15 cellular contexts compared by ENCODE assay signal in genomic region chr4:24094726-24095125, GRCh38.
A peak's percentile ranks its signal among the peaks of the same experiment; 100 is the strongest.
DNase-seq lines count a peak whose midpoint lies in the region; ATAC-seq and TF ChIP-seq lines count a peak whose summit lies in the region.
"Had no signal": no experiment of that assay in that cellular context is flagged by ENCODE, and none has a peak within 500 bp of the region (broad histone marks: within the 10 kb centered on the region; RNA-seq: fewer than 3 reads in every experiment).

No MANE protein-coding gene starts in this region.

- TF ChIP-seq CTCF in fibroblast of mammary gland (conservative IDR thresholded peaks at IDR 0.05; ENCODE audit: control insufficient read depth, insufficient read depth, low read depth, low read length): no peak

- ATAC-seq in left lobe of liver: no peak
- ATAC-seq: CD8-positive, alpha-beta T cell; HepG2 had no signal

- H3K4me3 ChIP-seq in fibroblast of mammary gland (ENCODE audit: control insufficient read depth, low read depth, low read length) (no peak overlapping the region), skeletal muscle cell (ENCODE audit: low read depth, low read length) (no peak overlapping the region)
- H3K4me3 ChIP-seq: HAP-1 had no signal

- DNase-seq in LHCN-M2 (ENCODE audit: low read depth) (peak; percentile 7), astrocyte of the hippocampus (ENCODE audit: low read depth, low spot score) (peak; percentile 16), fibroblast of mammary gland (ENCODE audit: low read depth) (peak; percentile 33), skeletal muscle cell (ENCODE audit: low read depth) (peak; percentile 24), left lobe of liver (ENCODE audit: low spot score) (no peak), NOMO-1 treated with DMSO at 0.1 percent for 48 hours (lab: John Stamatoyannopoulos, UW; ENCODE audit: unreplicated experiment) (no peak), NCI-H69 (lab: John Stamatoyannopoulos, UW) (no peak), HuH-7 (ENCODE audit: low spot score) (no peak)
- DNase-seq: BE2C; CD8-positive, alpha-beta T cell; COR-L47; DND-41; GF-D8 had no signal

Comparison
In these comparisons a context has a peak if more than half of its experiments do, and no peak if none do; other contexts are left out.
1. DNase-seq: peak in LHCN-M2 (single experiment), astrocyte of the hippocampus (single experiment), fibroblast of mammary gland (single experiment) and skeletal muscle cell (single experiment); none in left lobe of liver (single experiment), NOMO-1 treated with DMSO at 0.1 percent for 48 hours (single experiment), NCI-H69 (single experiment) and HuH-7 (single experiment).